Comparison of ENCODE assay signal across 17 cellular contexts in the genomic region with DNA sequence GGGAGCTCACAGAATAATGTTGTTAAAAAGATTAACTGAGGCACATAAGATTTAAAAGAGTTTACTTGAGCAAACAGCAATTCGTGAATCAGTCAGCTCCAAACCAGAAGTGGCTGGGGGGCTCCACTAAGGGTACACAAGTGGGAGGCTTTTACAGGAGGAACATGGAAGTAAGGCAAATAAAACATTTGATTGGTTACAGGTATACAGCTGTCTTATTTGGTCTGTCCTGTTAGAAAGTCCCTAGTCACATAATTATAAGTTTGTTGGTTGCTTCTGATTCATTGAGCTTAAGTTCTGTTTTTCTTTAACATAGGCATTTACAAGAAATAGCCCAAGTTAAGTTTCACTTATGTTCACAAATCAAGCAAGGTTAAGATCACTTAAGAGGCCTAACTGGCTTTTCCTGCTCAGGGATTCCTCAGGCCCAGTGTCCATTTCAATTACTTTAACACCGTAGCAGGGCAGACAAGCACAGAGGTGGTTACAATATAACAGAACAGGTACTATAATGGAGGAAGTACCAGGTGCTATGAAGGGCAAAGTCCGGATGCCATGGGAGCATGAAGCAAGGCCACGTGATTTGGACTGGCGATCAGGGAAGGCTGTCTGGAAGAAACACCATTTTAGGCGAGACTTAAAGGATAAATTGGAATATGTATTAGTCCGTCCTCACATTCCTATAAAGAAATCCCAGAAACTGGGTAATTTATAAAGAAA. TPM values are rescaled to one million over a fixed set of nuclear protein-coding genes. Genes with fewer than 3 reads are reported as not detected.
A peak's percentile ranks its signal among the peaks of the same experiment; 100 is the strongest.
DNase-seq lines count a peak whose midpoint lies in the region; ATAC-seq and TF ChIP-seq lines count a peak whose summit lies in the region.
"Had no signal": no experiment of that assay in that cellular context is flagged by ENCODE, and none has a peak within 500 bp of the region (broad histone marks: within the 10 kb centered on the region; RNA-seq: fewer than 3 reads in every experiment).

No MANE protein-coding gene starts in this region.

- no peaks in the 10 kb centered on the region for H3K9me3 Mint-ChIP-seq in activated naive CD4-positive, alpha-beta T cell treated with anti-CD3 and anti-CD28 coated beads, Interleukin-2, amount 50 U/mL, for 24 hours
- H3K9me3 Mint-ChIP-seq in activated naive CD8-positive, alpha-beta T cell (ENCODE audit: low read depth): no peaks in the 10 kb centered on the region
- H3K9me3 Mint-ChIP-seq in type B pancreatic cell: no peaks in the 10 kb centered on the region
- H3K9me3 Mint-ChIP-seq in activated T-helper 1 cell treated with anti-CD3 and anti-CD28 coated beads, Interleukin-12 subunit alpha, Interleukin-12 subunit beta, Interleukin-2, Interleukin-4 antibody, amounts not matched to agents 30 ng/mL and 10 ng/mL and 1 ng/mL, durations not matched to agents 14 hours and 24 hours and 36 hours: no peaks in the 10 kb centered on the region

- TF ChIP-seq CTCF in mucosa of descending colon (IDR thresholded peaks at IDR 0.05): no peak
- TF ChIP-seq CTCF in type B pancreatic cell (conservative IDR thresholded peaks at IDR 0.05): no peak

- H3K4me1 Mint-ChIP-seq in activated naive CD4-positive, alpha-beta T cell treated with anti-CD3 and anti-CD28 coated beads, Interleukin-2, amount 50 U/mL, for 24 hours: no peaks in the 10 kb centered on the region
- no peaks in the 10 kb centered on the region for H3K4me1 Mint-ChIP-seq in activated naive CD8-positive, alpha-beta T cell (ENCODE audit: low read depth)
- peaks cover 3% of the 10 kb centered on the region for H3K4me1 Mint-ChIP-seq in type B pancreatic cell (ENCODE audit: unreplicated experiment)
- H3K4me1 Mint-ChIP-seq in activated T-helper 1 cell treated with anti-CD3 and anti-CD28 coated beads, Interleukin-12 subunit alpha, Interleukin-12 subunit beta, Interleukin-2, Interleukin-4 antibody, amounts not matched to agents 30 ng/mL and 10 ng/mL and 1 ng/mL, durations not matched to agents 14 hours and 24 hours and 36 hours (ENCODE audit: low read depth): no peaks in the 10 kb centered on the region

- intact Hi-C loops in mucosa of descending colon (cut with DNase I, micrococcal nuclease): no loop called here
- intact Hi-C loops in activated T-helper 1 cell treated with anti-CD3 and anti-CD28 coated beads, Interleukin-12 subunit alpha, Interleukin-12 subunit beta, Interleukin-2, Interleukin-4 antibody, amounts not matched to agents 30 ng/mL and 10 ng/mL and 1 ng/mL, durations not matched to agents 14 hours and 24 hours and 36 hours (cut with micrococcal nuclease): no loop called here

- H3K4me3 ChIP-seq in mucosa of descending colon: no peak overlapping the region
- H3K4me3 ChIP-seq: tibial artery had no signal

- H3K36me3 ChIP-seq in mucosa of descending colon (ENCODE audit: low read depth): no peaks in the 10 kb centered on the region
- H3K36me3 ChIP-seq: tibial artery had no signal

- no peak for DNase-seq in activated naive CD4-positive, alpha-beta T cell (lab: John Stamatoyannopoulos, UW)
- DNase-seq in mucosa of descending colon (peak; percentile 67 to 90 (median 73)), type B pancreatic cell (ENCODE audit: extremely low spot score, unreplicated experiment) (no peak), KG1 (lab: John Stamatoyannopoulos, UW) (no peak)
- no peak for DNase-seq in activated T-helper 1 cell treated with anti-CD3 and anti-CD28 coated beads, Interleukin-12 subunit alpha, Interleukin-12 subunit beta, Interleukin-2, Interleukin-4 antibody, amounts not matched to agents 30 ng/mL and 10 ng/mL and 1 ng/mL, durations not matched to agents 14 hours and 24 hours and 36 hours (ENCODE audit: low spot score)
- DNase-seq: AML-193; cortex of kidney; NCI-H1436; stimulated activated CD4-positive, alpha-beta T cell treated with anti-CD3 and anti-CD28 coated beads, Interleukin-1b, Interleukin-23, amount 100 ng/mL, for 48 hours had no signal

- peaks cover 25% of the 10 kb centered on the region for H3K4me1 ChIP-seq in mucosa of descending colon (ENCODE audit: low read depth)
- H3K4me1 ChIP-seq: tibial artery had no signal

- no peaks in the 10 kb centered on the region for H3K9me3 ChIP-seq in mucosa of descending colon
- H3K9me3 ChIP-seq: tibial artery had no signal

- H3K4me3 Mint-ChIP-seq in activated naive CD4-positive, alpha-beta T cell treated with anti-CD3 and anti-CD28 coated beads, Interleukin-2, amount 50 U/mL, for 24 hours: no peak overlapping the region
- H3K4me3 Mint-ChIP-seq in activated naive CD8-positive, alpha-beta T cell: no peak overlapping the region
- H3K4me3 Mint-ChIP-seq in type B pancreatic cell: peak overlapping the region; percentile 12
- H3K4me3 Mint-ChIP-seq in activated T-helper 1 cell treated with anti-CD3 and anti-CD28 coated beads, Interleukin-12 subunit alpha, Interleukin-12 subunit beta, Interleukin-2, Interleukin-4 antibody, amounts not matched to agents 30 ng/mL and 10 ng/mL and 1 ng/mL, durations not matched to agents 14 hours and 24 hours and 36 hours: no peak overlapping the region

- no peaks in the 10 kb centered on the region for H3K36me3 Mint-ChIP-seq in activated naive CD4-positive, alpha-beta T cell treated with anti-CD3 and anti-CD28 coated beads, Interleukin-2, amount 50 U/mL, for 24 hours
- no peaks in the 10 kb centered on the region for H3K36me3 Mint-ChIP-seq in activated naive CD8-positive, alpha-beta T cell
- H3K36me3 Mint-ChIP-seq in type B pancreatic cell: no peaks in the 10 kb centered on the region
- peaks cover 2% of the 10 kb centered on the region for H3K36me3 Mint-ChIP-seq in activated T-helper 1 cell treated with anti-CD3 and anti-CD28 coated beads, Interleukin-12 subunit alpha, Interleukin-12 subunit beta, Interleukin-2, Interleukin-4 antibody, amounts not matched to agents 30 ng/mL and 10 ng/mL and 1 ng/mL, durations not matched to agents 14 hours and 24 hours and 36 hours (ENCODE audit: low read depth)

- H3K27ac Mint-ChIP-seq in activated naive CD4-positive, alpha-beta T cell treated with anti-CD3 and anti-CD28 coated beads, Interleukin-2, amount 50 U/mL, for 24 hours: peak overlapping the region; percentile 30
- H3K27ac Mint-ChIP-seq in activated naive CD8-positive, alpha-beta T cell: peak overlapping the region; percentile 4
- peak overlapping the region; percentile 50 for H3K27ac Mint-ChIP-seq in type B pancreatic cell
- no peak overlapping the region for H3K27ac Mint-ChIP-seq in activated T-helper 1 cell treated with anti-CD3 and anti-CD28 coated beads, Interleukin-12 subunit alpha, Interleukin-12 subunit beta, Interleukin-2, Interleukin-4 antibody, amounts not matched to agents 30 ng/mL and 10 ng/mL and 1 ng/mL, durations not matched to agents 14 hours and 24 hours and 36 hours

- ATAC-seq in mucosa of descending colon: peak; percentile 98
- no peak for ATAC-seq in GM21360 (IDR thresholded peaks at IDR 0.05; ENCODE audit: unreplicated experiment)

- H3K27me3 Mint-ChIP-seq in activated naive CD4-positive, alpha-beta T cell treated with anti-CD3 and anti-CD28 coated beads, Interleukin-2, amount 50 U/mL, for 24 hours: peaks cover under 1% of the 10 kb centered on the region
- peaks cover 7% of the 10 kb centered on the region for H3K27me3 Mint-ChIP-seq in activated naive CD8-positive, alpha-beta T cell
- H3K27me3 Mint-ChIP-seq in type B pancreatic cell: peaks cover 4% of the 10 kb centered on the region
- H3K27me3 Mint-ChIP-seq in activated T-helper 1 cell treated with anti-CD3 and anti-CD28 coated beads, Interleukin-12 subunit alpha, Interleukin-12 subunit beta, Interleukin-2, Interleukin-4 antibody, amounts not matched to agents 30 ng/mL and 10 ng/mL and 1 ng/mL, durations not matched to agents 14 hours and 24 hours and 36 hours (ENCODE audit: insufficient read depth): peaks cover 18% of the 10 kb centered on the region

RNA-seq across cellular contexts. Expression of gene MYH7, which starts 12.3 kb away (rescaled TPM):
- 1 to 10 TPM in 2 of 3 donors, under 1 TPM in 1; 0.13 to 6.2 (median 1.2) TPM for total RNA-seq in mucosa of descending colon
- total RNA-seq in type B pancreatic cell (ENCODE audit: low replicate concordance): 0.14 TPM in 1 of 2 replicates, not detected in the other
- 0.05 TPM in 2 replicates for total RNA-seq in activated T-helper 1 cell treated with anti-CD3 and anti-CD28 coated beads, Interleukin-12 subunit alpha, Interleukin-12 subunit beta, Interleukin-2, Interleukin-4 antibody, amounts not matched to agents 30 ng/mL and 10 ng/mL and 1 ng/mL, durations not matched to agents 14 hours and 24 hours and 36 hours
- total RNA-seq: epithelial cell of proximal tubule, NCI-H460, pulmonary artery endothelial cell had no signal

RNA-seq across cellular contexts. Expression of gene NGDN, which starts 21.7 kb away (rescaled TPM):
- 10 to 100 TPM; 29.1 to 35.3 (median 29.9) TPM for total RNA-seq in mucosa of descending colon
- total RNA-seq in type B pancreatic cell (ENCODE audit: low replicate concordance): 36.5 and 51.1 TPM in 2 replicates
- 80.1 and 84.5 TPM in 2 replicates for total RNA-seq in activated T-helper 1 cell treated with anti-CD3 and anti-CD28 coated beads, Interleukin-12 subunit alpha, Interleukin-12 subunit beta, Interleukin-2, Interleukin-4 antibody, amounts not matched to agents 30 ng/mL and 10 ng/mL and 1 ng/mL, durations not matched to agents 14 hours and 24 hours and 36 hours

RNA-seq across cellular contexts. Expression of gene MYH6, which starts 39.7 kb away (rescaled TPM):
- total RNA-seq in mucosa of descending colon (1 to 10 TPM in 1 of 3 donors, under 1 TPM in 1, not detected in 1; 0.09 to 1.4 TPM), type B pancreatic cell (ENCODE audit: low replicate concordance) (0.24 and 0.50 TPM in 2 replicates)
- total RNA-seq in activated T-helper 1 cell treated with anti-CD3 and anti-CD28 coated beads, Interleukin-12 subunit alpha, Interleukin-12 subunit beta, Interleukin-2, Interleukin-4 antibody, amounts not matched to agents 30 ng/mL and 10 ng/mL and 1 ng/mL, durations not matched to agents 14 hours and 24 hours and 36 hours: 0.52 and 0.59 TPM in 2 replicates
- total RNA-seq: epithelial cell of proximal tubule, LHCN-M2, NCI-H460, pulmonary artery endothelial cell had no signal

Comparison
In these comparisons a context has a peak if more than half of its experiments do, and no peak if none do; other contexts are left out.
1. DNase-seq: peak in mucosa of descending colon (3 of 3); none in activated naive CD4-positive, alpha-beta T cell (0 of 4), type B pancreatic cell (single experiment), KG1 (single experiment) and activated T-helper 1 cell treated with anti-CD3 and anti-CD28 coated beads, Interleukin-12 subunit alpha, Interleukin-12 subunit beta, Interleukin-2, Interleukin-4 antibody, amounts not matched to agents 30 ng/mL and 10 ng/mL and 1 ng/mL, durations not matched to agents 14 hours and 24 hours and 36 hours (single experiment).